In the genomic region with DNA sequence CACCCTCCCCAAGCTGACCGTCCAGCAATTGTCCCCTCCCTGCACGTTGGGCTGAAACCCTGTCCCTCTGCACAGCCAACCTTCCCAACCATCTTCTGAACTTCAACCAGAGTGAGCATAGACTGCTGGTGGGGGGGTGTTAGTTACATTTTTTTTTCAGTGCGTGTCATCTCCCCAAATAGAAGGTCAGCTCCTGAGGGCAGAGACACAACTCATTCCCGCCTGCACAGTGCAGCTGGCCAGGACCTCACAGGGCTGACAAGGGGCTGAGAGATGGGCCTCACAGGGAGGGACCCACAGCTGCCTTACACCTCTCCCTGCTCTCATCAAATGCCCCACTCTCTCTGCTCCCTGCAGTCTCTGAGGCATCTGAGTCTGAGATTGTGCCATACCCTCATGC, we compare ENCODE assay signal across 1 cellular context.
TF ChIP-seq lines count a peak whose summit lies in the region.

No MANE protein-coding gene starts in this region.

TF ChIP-seq in HepG2, 621 proteins besides CTCF, POLR2A, EP300 and RAD21:
- TF ChIP-seq, protein P1, sequence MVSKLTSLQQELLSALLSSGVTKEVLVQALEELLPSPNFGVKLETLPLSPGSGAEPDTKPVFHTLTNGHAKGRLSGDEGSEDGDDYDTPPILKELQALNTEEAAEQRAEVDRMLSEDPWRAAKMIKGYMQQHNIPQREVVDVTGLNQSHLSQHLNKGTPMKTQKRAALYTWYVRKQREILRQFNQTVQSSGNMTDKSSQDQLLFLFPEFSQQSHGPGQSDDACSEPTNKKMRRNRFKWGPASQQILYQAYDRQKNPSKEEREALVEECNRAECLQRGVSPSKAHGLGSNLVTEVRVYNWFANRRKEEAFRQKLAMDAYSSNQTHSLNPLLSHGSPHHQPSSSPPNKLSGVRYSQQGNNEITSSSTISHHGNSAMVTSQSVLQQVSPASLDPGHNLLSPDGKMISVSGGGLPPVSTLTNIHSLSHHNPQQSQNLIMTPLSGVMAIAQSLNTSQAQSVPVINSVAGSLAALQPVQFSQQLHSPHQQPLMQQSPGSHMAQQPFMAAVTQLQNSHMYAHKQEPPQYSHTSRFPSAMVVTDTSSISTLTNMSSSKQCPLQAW (CRISPR knock-in tag; IDR thresholded peaks at IDR 0.05), result no peak
- TF ChIP-seq ATF1 (CRISPR knock-in tag; IDR thresholded peaks at IDR 0.05) (no peak), KDM6A (CRISPR knock-in tag; IDR thresholded peaks at IDR 0.05; ENCODE audit: low read depth) (no peak), ZNF496 (CRISPR knock-in tag; IDR thresholded peaks at IDR 0.05; ENCODE audit: insufficient replicate concordance) (no peak), NPAS2 (CRISPR knock-in tag; IDR thresholded peaks at IDR 0.05; ENCODE audit: borderline replicate concordance) (no peak), TGIF2 (CRISPR knock-in tag; IDR thresholded peaks at IDR 0.05) (no peak), MXI1 (IDR thresholded peaks at IDR 0.05; ENCODE audit: borderline replicate concordance, low read depth, low read length) (no peak), RELA (CRISPR knock-in tag; IDR thresholded peaks at IDR 0.05) (no peak), ZNF782 (CRISPR knock-in tag; IDR thresholded peaks at IDR 0.05; ENCODE audit: borderline replicate concordance) (no peak), ELF3 (CRISPR knock-in tag; IDR thresholded peaks at IDR 0.05) (no peak), ZNF282 (IDR thresholded peaks at IDR 0.05; ENCODE audit: partially characterized antibody) (no peak), SALL1 (CRISPR knock-in tag; IDR thresholded peaks at IDR 0.05) (no peak)
- TF ChIP-seq, protein P2, sequence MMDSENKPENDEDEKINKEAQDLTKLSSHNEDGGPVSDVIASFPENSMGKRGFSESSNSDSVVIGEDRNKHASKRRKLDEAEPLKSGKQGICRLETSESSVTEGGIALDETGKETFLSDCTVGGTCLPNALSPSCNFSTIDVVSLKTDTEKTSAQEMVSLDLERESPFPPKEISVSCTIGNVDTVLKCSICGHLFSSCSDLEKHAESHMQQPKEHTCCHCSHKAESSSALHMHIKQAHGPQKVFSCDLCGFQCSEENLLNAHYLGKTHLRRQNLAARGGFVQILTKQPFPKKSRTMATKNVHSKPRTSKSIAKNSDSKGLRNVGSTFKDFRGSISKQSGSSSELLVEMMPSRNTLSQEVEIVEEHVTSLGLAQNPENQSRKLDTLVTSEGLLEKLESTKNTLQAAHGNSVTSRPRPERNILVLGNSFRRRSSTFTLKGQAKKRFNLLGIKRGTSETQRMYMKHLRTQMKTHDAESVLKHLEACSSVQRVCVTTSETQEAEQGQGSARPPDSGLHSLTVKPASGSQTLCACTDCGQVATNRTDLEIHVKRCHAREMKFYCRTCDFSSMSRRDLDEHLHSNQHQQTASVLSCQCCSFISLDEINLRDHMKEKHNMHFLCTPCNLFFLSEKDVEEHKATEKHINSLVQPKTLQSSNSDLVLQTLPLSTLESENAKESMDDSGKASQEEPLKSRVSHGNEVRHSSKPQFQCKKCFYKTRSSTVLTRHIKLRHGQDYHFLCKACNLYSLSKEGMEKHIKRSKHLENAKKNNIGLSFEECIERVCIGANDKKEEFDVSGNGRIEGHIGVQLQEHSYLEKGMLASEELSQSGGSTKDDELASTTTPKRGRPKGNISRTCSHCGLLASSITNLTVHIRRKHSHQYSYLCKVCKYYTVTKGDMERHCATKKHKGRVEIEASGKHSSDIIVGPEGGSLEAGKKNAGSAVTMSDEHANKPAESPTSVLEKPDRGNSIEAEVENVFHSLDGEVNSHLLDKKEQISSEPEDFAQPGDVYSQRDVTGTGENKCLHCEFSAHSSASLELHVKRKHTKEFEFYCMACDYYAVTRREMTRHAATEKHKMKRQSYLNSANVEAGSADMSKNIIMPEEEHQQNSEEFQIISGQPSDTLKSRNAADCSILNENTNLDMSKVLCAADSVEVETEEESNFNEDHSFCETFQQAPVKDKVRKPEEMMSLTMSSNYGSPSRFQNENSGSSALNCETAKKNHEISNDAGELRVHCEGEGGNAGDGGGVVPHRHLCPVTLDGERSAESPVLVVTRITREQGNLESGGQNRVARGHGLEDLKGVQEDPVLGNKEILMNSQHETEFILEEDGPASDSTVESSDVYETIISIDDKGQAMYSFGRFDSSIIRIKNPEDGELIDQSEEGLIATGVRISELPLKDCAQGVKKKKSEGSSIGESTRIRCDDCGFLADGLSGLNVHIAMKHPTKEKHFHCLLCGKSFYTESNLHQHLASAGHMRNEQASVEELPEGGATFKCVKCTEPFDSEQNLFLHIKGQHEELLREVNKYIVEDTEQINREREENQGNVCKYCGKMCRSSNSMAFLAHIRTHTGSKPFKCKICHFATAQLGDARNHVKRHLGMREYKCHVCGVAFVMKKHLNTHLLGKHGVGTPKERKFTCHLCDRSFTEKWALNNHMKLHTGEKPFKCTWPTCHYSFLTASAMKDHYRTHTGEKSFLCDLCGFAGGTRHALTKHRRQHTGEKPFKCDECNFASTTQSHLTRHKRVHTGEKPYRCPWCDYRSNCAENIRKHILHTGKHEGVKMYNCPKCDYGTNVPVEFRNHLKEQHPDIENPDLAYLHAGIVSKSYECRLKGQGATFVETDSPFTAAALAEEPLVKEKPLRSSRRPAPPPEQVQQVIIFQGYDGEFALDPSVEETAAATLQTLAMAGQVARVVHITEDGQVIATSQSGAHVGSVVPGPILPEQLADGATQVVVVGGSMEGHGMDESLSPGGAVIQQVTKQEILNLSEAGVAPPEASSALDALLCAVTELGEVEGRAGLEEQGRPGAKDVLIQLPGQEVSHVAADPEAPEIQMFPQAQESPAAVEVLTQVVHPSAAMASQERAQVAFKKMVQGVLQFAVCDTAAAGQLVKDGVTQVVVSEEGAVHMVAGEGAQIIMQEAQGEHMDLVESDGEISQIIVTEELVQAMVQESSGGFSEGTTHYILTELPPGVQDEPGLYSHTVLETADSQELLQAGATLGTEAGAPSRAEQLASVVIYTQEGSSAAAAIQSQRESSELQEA (CRISPR knock-in tag; IDR thresholded peaks at IDR 0.05; ENCODE audit: not compliant biosample characterization), result no peak
- TF ChIP-seq, protein P3, sequence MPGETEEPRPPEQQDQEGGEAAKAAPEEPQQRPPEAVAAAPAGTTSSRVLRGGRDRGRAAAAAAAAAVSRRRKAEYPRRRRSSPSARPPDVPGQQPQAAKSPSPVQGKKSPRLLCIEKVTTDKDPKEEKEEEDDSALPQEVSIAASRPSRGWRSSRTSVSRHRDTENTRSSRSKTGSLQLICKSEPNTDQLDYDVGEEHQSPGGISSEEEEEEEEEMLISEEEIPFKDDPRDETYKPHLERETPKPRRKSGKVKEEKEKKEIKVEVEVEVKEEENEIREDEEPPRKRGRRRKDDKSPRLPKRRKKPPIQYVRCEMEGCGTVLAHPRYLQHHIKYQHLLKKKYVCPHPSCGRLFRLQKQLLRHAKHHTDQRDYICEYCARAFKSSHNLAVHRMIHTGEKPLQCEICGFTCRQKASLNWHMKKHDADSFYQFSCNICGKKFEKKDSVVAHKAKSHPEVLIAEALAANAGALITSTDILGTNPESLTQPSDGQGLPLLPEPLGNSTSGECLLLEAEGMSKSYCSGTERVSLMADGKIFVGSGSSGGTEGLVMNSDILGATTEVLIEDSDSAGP (CRISPR knock-in tag; IDR thresholded peaks at IDR 0.05; ENCODE audit: borderline replicate concordance), result no peak
- TF ChIP-seq, protein P4, sequence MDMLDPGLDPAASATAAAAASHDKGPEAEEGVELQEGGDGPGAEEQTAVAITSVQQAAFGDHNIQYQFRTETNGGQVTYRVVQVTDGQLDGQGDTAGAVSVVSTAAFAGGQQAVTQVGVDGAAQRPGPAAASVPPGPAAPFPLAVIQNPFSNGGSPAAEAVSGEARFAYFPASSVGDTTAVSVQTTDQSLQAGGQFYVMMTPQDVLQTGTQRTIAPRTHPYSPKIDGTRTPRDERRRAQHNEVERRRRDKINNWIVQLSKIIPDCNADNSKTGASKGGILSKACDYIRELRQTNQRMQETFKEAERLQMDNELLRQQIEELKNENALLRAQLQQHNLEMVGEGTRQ (IDR thresholded peaks at IDR 0.05; ENCODE audit: low read depth, low read length), result no peak
- TF ChIP-seq, protein P4 (CRISPR knock-in tag; IDR thresholded peaks at IDR 0.05; ENCODE audit: borderline replicate concordance), result no peak
